Comparison of ENCODE assay signal across 33 cellular contexts in the genomic region with DNA sequence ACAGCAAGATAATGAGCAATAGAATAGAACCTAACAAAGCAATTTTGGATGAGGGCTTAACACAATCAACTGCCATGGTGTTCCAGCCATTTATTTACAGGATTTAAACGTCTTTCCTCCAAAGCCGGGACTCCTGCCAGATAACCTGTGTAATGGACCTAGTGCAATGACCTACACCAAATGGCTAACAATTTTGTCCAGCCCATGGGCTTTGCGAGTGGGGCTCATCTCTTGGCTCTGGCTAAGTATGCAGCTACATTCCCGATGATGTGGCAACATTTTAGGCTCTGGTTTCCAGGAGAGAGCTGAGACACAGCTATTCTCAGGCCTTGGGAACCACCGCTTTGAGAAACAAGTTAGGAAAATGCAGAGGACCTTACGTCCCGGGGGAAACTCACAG.
"Had no signal": no experiment of that assay in that cellular context is flagged by ENCODE, and none has a peak within 500 bp of the region (broad histone marks: within the 10 kb centered on the region; RNA-seq: fewer than 3 reads in every experiment).

No MANE protein-coding gene starts in this region.

- H3K9me3 Mint-ChIP-seq: activated naive CD4-positive, alpha-beta T cell treated with anti-CD3 and anti-CD28 coated beads for 36 hours; activated naive CD8-positive, alpha-beta T cell treated with anti-CD3 and anti-CD28 coated beads, Interleukin-2, amount 10 ng/mL, durations not matched to agents 7 days and 5 days; effector memory CD8-positive, alpha-beta T cell; natural killer cell treated with Interleukin-12 subunit alpha and Interleukin-12 subunit beta and Interleukin-15 and Interleukin-18, amount 100 ng/mL, for 72 hours; stimulated activated memory B cell treated with anti-CD40 and anti-IgM and Interleukin-4, amounts not matched to agents 10 μg/mL and 1 μg/mL and 100 μg/mL, for 72 hours; stimulated activated naive CD8-positive, alpha-beta T cell treated with anti-CD3 and anti-CD28 coated beads, Interleukin-15, amount 100 ng/mL, for 72 hours had no signal

- H3K4me3 ChIP-seq: ascending aorta, cardiac muscle cell, lung, sigmoid colon, smooth muscle cell, tibial artery had no signal

- H3K27ac Mint-ChIP-seq: activated naive CD4-positive, alpha-beta T cell treated with anti-CD3 and anti-CD28 coated beads for 36 hours; activated naive CD8-positive, alpha-beta T cell treated with anti-CD3 and anti-CD28 coated beads, Interleukin-2, amount 10 ng/mL, durations not matched to agents 7 days and 5 days; effector memory CD8-positive, alpha-beta T cell; natural killer cell treated with Interleukin-12 subunit alpha and Interleukin-12 subunit beta and Interleukin-15 and Interleukin-18, amount 100 ng/mL, for 72 hours; stimulated activated memory B cell treated with anti-CD40 and anti-IgM and Interleukin-4, amounts not matched to agents 10 μg/mL and 1 μg/mL and 100 μg/mL, for 72 hours; stimulated activated naive CD8-positive, alpha-beta T cell treated with anti-CD3 and anti-CD28 coated beads, Interleukin-15, amount 100 ng/mL, for 72 hours; T-helper 17 cell had no signal

- H3K4me1 Mint-ChIP-seq: activated naive CD8-positive, alpha-beta T cell treated with anti-CD3 and anti-CD28 coated beads, Interleukin-2, amount 10 ng/mL, durations not matched to agents 7 days and 5 days; brain; stimulated activated memory B cell treated with anti-CD40 and anti-IgM and Interleukin-4, amounts not matched to agents 10 μg/mL and 1 μg/mL and 100 μg/mL, for 72 hours; stimulated activated naive CD8-positive, alpha-beta T cell treated with anti-CD3 and anti-CD28 coated beads, Interleukin-15, amount 100 ng/mL, for 72 hours; T-helper 17 cell had no signal

- H3K4me3 Mint-ChIP-seq: activated naive CD4-positive, alpha-beta T cell treated with anti-CD3 and anti-CD28 coated beads for 36 hours; activated naive CD8-positive, alpha-beta T cell treated with anti-CD3 and anti-CD28 coated beads, Interleukin-2, amount 10 ng/mL, durations not matched to agents 7 days and 5 days; brain; effector memory CD8-positive, alpha-beta T cell; natural killer cell treated with Interleukin-12 subunit alpha and Interleukin-12 subunit beta and Interleukin-15 and Interleukin-18, amount 100 ng/mL, for 72 hours; stimulated activated memory B cell treated with anti-CD40 and anti-IgM and Interleukin-4, amounts not matched to agents 10 μg/mL and 1 μg/mL and 100 μg/mL, for 72 hours; stimulated activated naive CD8-positive, alpha-beta T cell treated with anti-CD3 and anti-CD28 coated beads, Interleukin-15, amount 100 ng/mL, for 72 hours; T-helper 17 cell had no signal

- H3K27me3 ChIP-seq: ascending aorta, cardiac muscle cell, neutrophil, sigmoid colon, tibial artery had no signal

- DNase-seq: activated CD4-positive, alpha-beta T cell treated with anti-CD3 and anti-CD28 coated beads for 48 hours; activated CD4-positive, alpha-beta T cell treated with anti-CD3 and anti-CD28 coated beads, Interleukin-2, amount 50 U/mL, for 48 hours; activated CD8-positive, alpha-beta memory T cell treated with anti-CD3 and anti-CD28 coated beads for 24 hours; activated effector memory CD4-positive, alpha-beta T cell treated with Interleukin-2 at 50 U/mL for 16 hours; activated naive CD4-positive, alpha-beta T cell treated with anti-CD3 and anti-CD28 coated beads for 36 hours; activated naive CD8-positive, alpha-beta T cell treated with anti-CD3 and anti-CD28 coated beads, Interleukin-2, amount 10 ng/mL, durations not matched to agents 7 days and 5 days; cortex of kidney; effector memory CD8-positive, alpha-beta T cell; foreskin fibroblast; head of caudate nucleus; hippocampal formation; kidney; mesendoderm; retina; sigmoid colon; stimulated activated CD4-positive, alpha-beta T cell treated with anti-CD3 and anti-CD28 coated beads, Interleukin-1b, Interleukin-23, amount 100 ng/mL, for 48 hours; stimulated activated CD4-positive, alpha-beta T cell treated with anti-CD3 and anti-CD28 coated beads, Interleukin-4, amount 100 ng/mL, for 4 hours; stimulated activated CD8-positive, alpha-beta memory T cell treated with anti-CD3 and anti-CD28 coated beads, Interleukin-4, amount 100 ng/mL, for 48 hours; stimulated activated naive CD8-positive, alpha-beta T cell treated with anti-CD3 and anti-CD28 coated beads, Interleukin-15, amount 100 ng/mL, for 72 hours; T-helper 17 cell; T1000; tibial artery; WERI-Rb-1 had no signal

- H3K36me3 ChIP-seq: ascending aorta, cardiac muscle cell, neutrophil, sigmoid colon, tibial artery, WERI-Rb-1 had no signal

- ATAC-seq: activated CD4-positive, CD25-positive, alpha-beta regulatory T cell treated with anti-CD3 and anti-CD28 coated beads, Interleukin-2, amount 50 U/mL, for 24 hours; effector memory CD8-positive, alpha-beta T cell; esophagus mucosa; natural killer cell treated with Interleukin-12 subunit alpha and Interleukin-12 subunit beta and Interleukin-15 and Interleukin-18, amount 100 ng/mL, for 72 hours; stimulated activated memory B cell treated with anti-CD40 and anti-IgM and Interleukin-4, amounts not matched to agents 10 μg/mL and 1 μg/mL and 100 μg/mL, for 72 hours; stimulated activated naive CD8-positive, alpha-beta T cell treated with anti-CD3 and anti-CD28 coated beads, Interleukin-15, amount 100 ng/mL, for 72 hours; T-helper 17 cell had no signal

- H3K27me3 Mint-ChIP-seq: activated naive CD8-positive, alpha-beta T cell treated with anti-CD3 and anti-CD28 coated beads, Interleukin-2, amount 10 ng/mL, durations not matched to agents 7 days and 5 days; brain; effector memory CD8-positive, alpha-beta T cell; natural killer cell treated with Interleukin-12 subunit alpha and Interleukin-12 subunit beta and Interleukin-15 and Interleukin-18, amount 100 ng/mL, for 72 hours; stimulated activated memory B cell treated with anti-CD40 and anti-IgM and Interleukin-4, amounts not matched to agents 10 μg/mL and 1 μg/mL and 100 μg/mL, for 72 hours; stimulated activated naive CD8-positive, alpha-beta T cell treated with anti-CD3 and anti-CD28 coated beads, Interleukin-15, amount 100 ng/mL, for 72 hours; T-helper 17 cell had no signal

- H3K36me3 Mint-ChIP-seq: activated naive CD8-positive, alpha-beta T cell treated with anti-CD3 and anti-CD28 coated beads, Interleukin-2, amount 10 ng/mL, durations not matched to agents 7 days and 5 days; brain; natural killer cell treated with Interleukin-12 subunit alpha and Interleukin-12 subunit beta and Interleukin-15 and Interleukin-18, amount 100 ng/mL, for 72 hours; stimulated activated memory B cell treated with anti-CD40 and anti-IgM and Interleukin-4, amounts not matched to agents 10 μg/mL and 1 μg/mL and 100 μg/mL, for 72 hours had no signal

- H3K4me1 ChIP-seq: ascending aorta, sigmoid colon, tibial artery had no signal

- H3K9me3 ChIP-seq: ascending aorta, neutrophil, sigmoid colon, tibial artery had no signal
